In genomic region chr3:191376742-191377141, GRCh38 we compare ENCODE assay signal across 10 cellular contexts. TPM values are rescaled to one million over a fixed set of nuclear protein-coding genes. Genes with fewer than 3 reads are reported as not detected.
DNase-seq lines count a peak whose midpoint lies in the region; ATAC-seq, FAIRE-seq and TF ChIP-seq lines count a peak whose summit lies in the region.
"Had no signal": no experiment of that assay in that cellular context is flagged by ENCODE, and none has a peak within 500 bp of the region (broad histone marks: within the 10 kb centered on the region; RNA-seq: fewer than 3 reads in every experiment).

No MANE protein-coding gene starts in this region.

- ATAC-seq in gastroesophageal sphincter (no peak), gastrocnemius medialis (peak; percentile 76 to 77), GM19023 (IDR thresholded peaks at IDR 0.05; ENCODE audit: unreplicated experiment) (no peak), GM21529 (IDR thresholded peaks at IDR 0.05; ENCODE audit: unreplicated experiment) (no peak)

- no peak for TF ChIP-seq CTCF in gastroesophageal sphincter (IDR thresholded peaks at IDR 0.05)
- no peak for TF ChIP-seq CTCF in gastrocnemius medialis (IDR thresholded peaks at IDR 0.05 in 4 of 5, conservative IDR thresholded peaks at IDR 0.05 in 1 of 5)

- H3K4me3 ChIP-seq in gastroesophageal sphincter (no peak overlapping the region), gastrocnemius medialis (peak overlapping the region in 1 of 4 donors; percentile 1), neuronal stem cell (ENCODE audit: low read length in 2 of 2) (no peak overlapping the region)

- no peak overlapping the region for H3K4ac ChIP-seq in neuronal stem cell (ENCODE audit: low read length)

- no peak overlapping the region for H2AFZ ChIP-seq in neuronal stem cell (ENCODE audit: low read length)

- no peak overlapping the region for H4K91ac ChIP-seq in neuronal stem cell (ENCODE audit: low read depth, low read length, poor library complexity)

- H3K14ac ChIP-seq in neuronal stem cell (ENCODE audit: low read length) = no peak overlapping the region

- no peak overlapping the region for H3K9ac ChIP-seq in neuronal stem cell (ENCODE audit: low read depth, low read length, poor library complexity)

- no peak overlapping the region for H4K8ac ChIP-seq in neuronal stem cell (ENCODE audit: low read depth, low read length)

- in situ Hi-C loops in gastrocnemius medialis (cut with MboI; ENCODE audit: low sequenced_read_pairs in 4 of 4) = loop anchor here in 1 of 4 donors (25.0 kb wide), 1 partner anchor 139 kb away; no protein-coding TSS in a partner anchor

- WGBS in adipose tissue, 3 donors = 41 to 71% (median 49%) methylated on average over 6 of the region's 6 CpGs
- WGBS in gastroesophageal sphincter (ENCODE audit: low coverage in 1 of 2), 2 donors = 7 to 18% methylated on average over 5 to 6 of the region's 6 CpGs
- WGBS in neuronal stem cell (ENCODE audit: extremely low coverage in 2 of 2, insufficient read length in 2 of 2, insufficient replicate concordance in 1 of 2), 2 donors = no CpG with 5 or more reads among the region's 6 CpGs

- intact Hi-C loops in gastrocnemius medialis (cut with DNase I; ENCODE audit: low total_unique reads) = loop anchor here (5.0 kb wide), 1 partner anchor 49 kb away; the partner anchor contains the start of gene CCDC50

- H3K4me2 ChIP-seq in neuronal stem cell (ENCODE audit: insufficient read depth, low read length, poor library complexity, severe bottlenecking) = no peak overlapping the region

- H2BK15ac ChIP-seq in neuronal stem cell (ENCODE audit: low read length) = no peak overlapping the region

- TF ChIP-seq EP300 in gastroesophageal sphincter (IDR thresholded peaks at IDR 0.05) = no peak

- H3K27ac ChIP-seq in adipose tissue (ENCODE audit: low read depth, low read length) = peak overlapping the region; percentile 12
- peak overlapping the region; percentile 47 to 68 (median 58) for H3K27ac ChIP-seq in gastroesophageal sphincter
- H3K27ac ChIP-seq in gastrocnemius medialis = peak overlapping the region; percentile 59 to 64 (median 62)
- no peak overlapping the region for H3K27ac ChIP-seq in neuronal stem cell (replicated peaks; ENCODE audit: low read length)

- H3K36me3 ChIP-seq in gastroesophageal sphincter (peaks cover 0 to 39% of the 10 kb centered on the region in 2 donors), gastrocnemius medialis (peaks cover 0 to 17% of the 10 kb centered on the region in 2 donors), neuronal stem cell (replicated peaks in 1 of 2; ENCODE audit: control insufficient read depth in 2 of 2, insufficient read depth in 2 of 2, low read length in 2 of 2) (peaks cover 8 to 84% of the 10 kb centered on the region in 2 donors)

- no peak overlapping the region for H3K23ac ChIP-seq in neuronal stem cell (ENCODE audit: low read depth, low read length, poor library complexity)

- no peak for TF ChIP-seq POLR2A in gastroesophageal sphincter (IDR thresholded peaks at IDR 0.05)
- TF ChIP-seq POLR2A in gastrocnemius medialis (IDR thresholded peaks at IDR 0.05) = peak in 1 of 2 donors; percentile 20

- H3K4me1 ChIP-seq in gastroesophageal sphincter (peaks cover 16 to 45% (median 21%) of the 10 kb centered on the region in 3 donors), gastrocnemius medialis (peaks cover 34 to 39% of the 10 kb centered on the region in 2 donors), neuronal stem cell (ENCODE audit: control insufficient read depth in 2 of 2, insufficient read depth in 1 of 2, low read depth in 1 of 2, low read length in 2 of 2) (no peaks in the 10 kb centered on the region)

- no peak overlapping the region for H3K18ac ChIP-seq in neuronal stem cell (ENCODE audit: low read length)

- peak; percentile 5 for FAIRE-seq in GM18507 (lab: Jason Lieb, UNC)

- no peak for DNase-seq in GM18507 (ENCODE audit: extremely low spot score, insufficient read length, low read depth)
- DNase-seq in gastrocnemius medialis = no peak
- DNase-seq in neuronal stem cell (ENCODE audit: low spot score) = no peak
- no peak for DNase-seq in C1 segment of cervical spinal cord (lab: John Stamatoyannopoulos, UW)
- DNase-seq: activated effector memory CD4-positive, alpha-beta T cell treated with Interleukin-2 at 50 U/mL for 16 hours; NCI-H1105 had no signal

- H3K27me3 ChIP-seq in gastroesophageal sphincter (no peaks in the 10 kb centered on the region), gastrocnemius medialis (no peaks in the 10 kb centered on the region), neuronal stem cell (ENCODE audit: control insufficient read depth in 3 of 3, insufficient read depth in 3 of 3, low read depth in 1 of 3, low read length in 3 of 3) (no peaks in the 10 kb centered on the region)

- H3K9me3 ChIP-seq in gastroesophageal sphincter (no peaks in the 10 kb centered on the region), gastrocnemius medialis (no peaks in the 10 kb centered on the region), neuronal stem cell (replicated peaks in 1 of 2; ENCODE audit: control insufficient read depth in 2 of 2, insufficient read depth in 1 of 2, low read depth in 1 of 2, low read length in 2 of 2) (peaks cover 0 to 3% of the 10 kb centered on the region in 2 donors)

- H2BK5ac ChIP-seq in neuronal stem cell (ENCODE audit: low read length) = no peak overlapping the region

- H2BK120ac ChIP-seq in neuronal stem cell (ENCODE audit: low read depth, low read length) = no peak overlapping the region

- H3K79me1 ChIP-seq in neuronal stem cell (ENCODE audit: low read depth, low read length) = no peaks in the 10 kb centered on the region

- H2AK5ac ChIP-seq in neuronal stem cell (ENCODE audit: low read depth, low read length) = no peak overlapping the region

- H2BK12ac ChIP-seq in neuronal stem cell (ENCODE audit: low read length) = no peak overlapping the region

RNA-seq across cellular contexts. Expression of gene UTS2B, which starts 46.4 kb away (rescaled TPM):
- polyA plus RNA-seq in adipose tissue = under 1 TPM in 2 of 3 donors, not detected in 1; 0.15 to 0.70 TPM
- total RNA-seq in gastroesophageal sphincter (under 1 TPM in 1 of 4 donors, not detected in 3; 0.20 TPM), gastrocnemius medialis (not detected)
- 0.10 TPM for polyA plus RNA-seq in neuronal stem cell (2013, experiment 1 of 2)
- 0.07 TPM for polyA plus RNA-seq in neuronal stem cell (2013, experiment 2 of 2)

RNA-seq across cellular contexts. Expression of gene CCDC50, which starts 47.5 kb away (rescaled TPM):
- 10 to 100 TPM; 20.3 to 67.6 (median 46.1) TPM for polyA plus RNA-seq in adipose tissue
- total RNA-seq in gastroesophageal sphincter = 100 to 1,000 TPM; 133 to 248 (median 194) TPM
- total RNA-seq in gastrocnemius medialis = 10 to 100 TPM; 45.0 to 69.9 (median 64.2) TPM
- 46.5 TPM for polyA plus RNA-seq in neuronal stem cell (2013, experiment 1 of 2)
- polyA plus RNA-seq in neuronal stem cell (2013, experiment 2 of 2) = 47.9 TPM

Comparison
In these comparisons a context has a peak if more than half of its experiments do, and no peak if none do; other contexts are left out.
1. ATAC-seq: peak in gastrocnemius medialis (2 of 2); none in gastroesophageal sphincter (single experiment), GM19023 (single experiment) and GM21529 (single experiment).